ENCODE assay signal across 9 cellular contexts in genomic region chr16:73019456-73020362, GRCh38. TPM values are rescaled to one million over a fixed set of nuclear protein-coding genes. Genes with fewer than 3 reads are reported as not detected.
A peak's percentile ranks its signal among the peaks of the same experiment; 100 is the strongest.
DNase-seq lines count a peak whose midpoint lies in the region; ATAC-seq and TF ChIP-seq lines count a peak whose summit lies in the region.
"Had no signal": no experiment of that assay in that cellular context is flagged by ENCODE, and none has a peak within 500 bp of the region (broad histone marks: within the 10 kb centered on the region; RNA-seq: fewer than 3 reads in every experiment).

No MANE protein-coding gene starts in this region.

- H3K27ac Mint-ChIP-seq in activated naive CD4-positive, alpha-beta T cell treated with anti-CD3 and anti-CD28 coated beads, Interleukin-2, amount 50 U/mL, for 72 hours = peak overlapping the region; percentile 22 to 26
- H3K27ac Mint-ChIP-seq: B cell had no signal

- H3K4me3 ChIP-seq in breast epithelium (peak overlapping the region in 1 of 3 donors; percentile 7), liver (ENCODE audit: low read depth in 1 of 3, low read length in 3 of 3) (no peak overlapping the region), upper lobe of right lung (no peak overlapping the region)

- H3K36me3 ChIP-seq in breast epithelium (no peaks in the 10 kb centered on the region), liver (ENCODE audit: control insufficient read depth in 4 of 4, insufficient read depth in 3 of 4, low read depth in 1 of 4, low read length in 3 of 4) (no peaks in the 10 kb centered on the region), upper lobe of right lung (no peaks in the 10 kb centered on the region)

- 78% methylated on average over 19 of the region's 19 CpGs for WGBS in liver

- no peak for TF ChIP-seq POLR2A in breast epithelium (IDR thresholded peaks at IDR 0.05)

- H3K27me3 ChIP-seq in breast epithelium (no peaks in the 10 kb centered on the region), liver (ENCODE audit: control insufficient read depth in 4 of 4, insufficient read depth in 4 of 4, low read length in 3 of 4) (no peaks in the 10 kb centered on the region), upper lobe of right lung (no peaks in the 10 kb centered on the region)

- TF ChIP-seq CTCF in breast epithelium (IDR thresholded peaks at IDR 0.05) = no peak
- TF ChIP-seq CTCF in liver (IDR thresholded peaks at IDR 0.05; ENCODE audit: low read depth, low read length, missing input control) = no peak
- no peak for TF ChIP-seq CTCF in upper lobe of right lung (IDR thresholded peaks at IDR 0.05)

- H3K4me1 ChIP-seq in breast epithelium = peaks cover 5 to 9% of the 10 kb centered on the region in 2 donors
- peaks cover 11 to 38% (median 22%) of the 10 kb centered on the region in 4 donors for H3K4me1 ChIP-seq in liver (ENCODE audit: control insufficient read depth in 4 of 4, insufficient read depth in 4 of 4, low read length in 3 of 4)
- H3K4me1 ChIP-seq in upper lobe of right lung = peaks cover 30% of the 10 kb centered on the region

- H3K9me3 Mint-ChIP-seq in activated naive CD4-positive, alpha-beta T cell treated with anti-CD3 and anti-CD28 coated beads, Interleukin-2, amount 50 U/mL, for 72 hours = peaks cover 0 to 5% of the 10 kb centered on the region in 2 donors

- intact Hi-C loops in breast epithelium (cut with DNase I; ENCODE audit: low total_unique reads) (no loop called here), upper lobe of right lung (cut with DNase I) (no loop called here)

- TF ChIP-seq RAD21 in liver (IDR thresholded peaks at IDR 0.05) = no peak

- peak overlapping the region in 1 of 2 donors; percentile 21 for H3K9ac ChIP-seq in liver (ENCODE audit: low read depth in 1 of 2, low read length in 2 of 2)

- no peak for DNase-seq in activated naive CD4-positive, alpha-beta T cell treated with anti-CD3 and anti-CD28 coated beads, Interleukin-2, amount 50 U/mL, for 72 hours (ENCODE audit: low spot score in 2 of 2)
- no peak for DNase-seq in activated naive CD4-positive, alpha-beta T cell (lab: John Stamatoyannopoulos, UW)
- DNase-seq in breast epithelium (ENCODE audit: low spot score in 2 of 2) (no peak), upper lobe of right lung (peak; percentile 38), NCI-H128 (lab: John Stamatoyannopoulos, UW; ENCODE audit: unreplicated experiment) (no peak), NCI-H2029 treated with DMSO at 0.1 percent for 48 hours (lab: John Stamatoyannopoulos, UW) (no peak), NCI-H510A (lab: John Stamatoyannopoulos, UW) (no peak)

- ATAC-seq in activated naive CD4-positive, alpha-beta T cell treated with anti-CD3 and anti-CD28 coated beads, Interleukin-2, amount 50 U/mL, for 72 hours = no peak
- ATAC-seq in upper lobe of right lung = no peak

- H3K9me3 ChIP-seq in breast epithelium (no peaks in the 10 kb centered on the region), liver (ENCODE audit: control insufficient read depth in 4 of 4, low read length in 3 of 4) (no peaks in the 10 kb centered on the region), upper lobe of right lung (no peaks in the 10 kb centered on the region)

- peak overlapping the region; percentile 17 to 40 for H3K27ac ChIP-seq in breast epithelium
- H3K27ac ChIP-seq in liver (ENCODE audit: low read depth in 1 of 2, low read length in 2 of 2) = peak overlapping the region; percentile 57 to 61
- H3K27ac ChIP-seq in upper lobe of right lung = peak overlapping the region; percentile 39

- peaks cover 0 to 4% of the 10 kb centered on the region in 2 donors for H3K36me3 Mint-ChIP-seq in activated naive CD4-positive, alpha-beta T cell treated with anti-CD3 and anti-CD28 coated beads, Interleukin-2, amount 50 U/mL, for 72 hours

TF ChIP-seq in liver, 16 proteins besides CTCF, POLR2A, EP300 and RAD21:
- peak in 1 of 2 donors; percentile 60 for TF ChIP-seq RXRA (IDR thresholded peaks at IDR 0.05)
- TF ChIP-seq MAX (IDR thresholded peaks at IDR 0.05) = no peak
- TF ChIP-seq YY1 (IDR thresholded peaks at IDR 0.05) = no peak
- no peak for TF ChIP-seq ATF3 (IDR thresholded peaks at IDR 0.05)
- TF ChIP-seq HNF4G (IDR thresholded peaks at IDR 0.05) = no peak
- TF ChIP-seq JUND (IDR thresholded peaks at IDR 0.05) = peak in 1 of 2 donors; percentile 30
- TF ChIP-seq ZBTB33 (IDR thresholded peaks at IDR 0.05) = no peak
- no peak for TF ChIP-seq TAF1 (conservative IDR thresholded peaks at IDR 0.05)
- TF ChIP-seq HNF4A (conservative IDR thresholded peaks at IDR 0.05) = no peak
- no peak for TF ChIP-seq SP1 (IDR thresholded peaks at IDR 0.05)
- TF ChIP-seq FOXA1 (IDR thresholded peaks at IDR 0.05) = no peak
- TF ChIP-seq REST (IDR thresholded peaks at IDR 0.05) = no peak
- no peak for TF ChIP-seq GABPA (IDR thresholded peaks at IDR 0.05 in 1 of 2, conservative IDR thresholded peaks at IDR 0.05 in 1 of 2)
- TF ChIP-seq NR2F2 (IDR thresholded peaks at IDR 0.05) = peak; percentile 63
- no peak for TF ChIP-seq FOXA2 (IDR thresholded peaks at IDR 0.05)
- no peak for TF ChIP-seq EGR1 (IDR thresholded peaks at IDR 0.05; ENCODE audit: low read depth in 2 of 2)

RNA-seq across cellular contexts. Expression of gene ZFHX3, which starts 28.2 kb away (rescaled TPM):
- 1 to 10 TPM in 1 of 2 donors, under 1 TPM in 1; 0.07 to 1.7 TPM for total RNA-seq in activated naive CD4-positive, alpha-beta T cell treated with anti-CD3 and anti-CD28 coated beads, Interleukin-2, amount 50 U/mL, for 72 hours
- total RNA-seq in breast epithelium (10 to 100 TPM; 10.8 to 36.0 (median 11.8) TPM), liver (1 to 10 TPM; 3.5 to 5.9 TPM), upper lobe of right lung (29.0 TPM)
- polyA plus RNA-seq in liver = 1 to 10 TPM; 1.5 to 2.5 TPM
